ENCODE assay signal across 27 cellular contexts in the genomic region with DNA sequence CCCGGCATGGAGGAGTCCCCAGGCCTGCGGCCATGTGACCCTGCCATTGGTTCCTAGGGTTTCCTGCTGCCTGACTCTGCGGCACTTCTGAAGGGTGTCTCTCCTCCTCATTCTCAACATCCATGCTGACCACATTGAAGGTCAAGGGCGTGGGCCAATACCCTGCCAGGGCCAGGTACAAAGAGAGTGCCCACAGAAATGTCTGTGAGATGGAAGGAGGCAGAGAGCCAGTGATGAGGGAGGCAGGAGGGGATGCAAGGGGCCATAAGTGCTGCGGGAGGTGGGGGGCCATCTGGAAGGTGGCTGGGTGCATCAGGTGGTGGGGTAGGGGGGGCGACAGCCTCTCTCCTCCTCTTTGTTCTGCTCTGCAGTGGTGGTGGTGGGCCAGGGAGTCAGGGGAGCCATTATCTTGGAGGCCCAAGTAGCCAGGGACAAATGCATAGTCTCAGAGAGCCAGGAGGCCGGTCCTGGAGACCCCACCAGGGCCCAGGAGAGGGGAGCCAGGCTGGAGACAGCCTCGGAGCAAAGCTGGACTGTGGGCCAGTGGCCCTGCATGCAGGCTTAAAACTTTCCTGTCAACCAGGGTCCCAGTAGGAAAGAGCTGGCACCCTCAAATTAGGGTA. TPM values are rescaled to one million over a fixed set of nuclear protein-coding genes. Genes with fewer than 3 reads are reported as not detected.
DNase-seq lines count a peak whose midpoint lies in the region; ATAC-seq and TF ChIP-seq lines count a peak whose summit lies in the region.
"Had no signal": no experiment of that assay in that cellular context is flagged by ENCODE, and none has a peak within 500 bp of the region (broad histone marks: within the 10 kb centered on the region; RNA-seq: fewer than 3 reads in every experiment).

No MANE protein-coding gene starts in this region.

- CTCF ChIA-PET in MCF 10A (lab: Yijun Ruan, JAX) = interaction anchor here (1.0 to 1.4 kb wide), 2 partner anchors 34 to 296 kb away, joined by 3 read pairs; no protein-coding TSS in a partner anchor
- CTCF ChIA-PET in mammary epithelial cell (lab: Charles Lee; ENCODE audit: low non-redundant PET) = no interaction called here

- H3K9me3 ChIP-seq in mammary epithelial cell (replicated peaks; ENCODE audit: insufficient read depth, low read length) (no peaks in the 10 kb centered on the region), neuronal stem cell (replicated peaks in 1 of 2; ENCODE audit: control insufficient read depth in 2 of 2, insufficient read depth in 1 of 2, low read depth in 1 of 2, low read length in 2 of 2) (peaks cover 0 to 1% of the 10 kb centered on the region in 2 donors), upper lobe of right lung (no peaks in the 10 kb centered on the region), colonic mucosa (no peaks in the 10 kb centered on the region)
- H3K9me3 ChIP-seq: SJCRH30 had no signal

- H3K4me1 Mint-ChIP-seq in MCF 10A (ENCODE audit: insufficient read depth, unreplicated experiment) = peaks cover 19% of the 10 kb centered on the region
- H3K4me1 Mint-ChIP-seq in chondrocyte (ENCODE audit: low read depth) = peaks cover 22% of the 10 kb centered on the region

- peak overlapping the region; percentile 69 for H3K4ac ChIP-seq in neuronal stem cell (ENCODE audit: low read length)

- H2BK15ac ChIP-seq in neuronal stem cell (ENCODE audit: low read length) = peak overlapping the region; percentile 67

- H3K79me1 ChIP-seq in neuronal stem cell (ENCODE audit: low read depth, low read length) = no peaks in the 10 kb centered on the region

- H3K27me3 ChIP-seq in mammary epithelial cell (ENCODE audit: insufficient read depth, low read length) = no peaks in the 10 kb centered on the region
- peaks cover 0 to 43% (median 6%) of the 10 kb centered on the region in 3 experiments for H3K27me3 ChIP-seq in neuronal stem cell (ENCODE audit: control insufficient read depth in 3 of 3, insufficient read depth in 3 of 3, low read depth in 1 of 3, low read length in 3 of 3)
- no peaks in the 10 kb centered on the region for H3K27me3 ChIP-seq in upper lobe of right lung
- H3K27me3 ChIP-seq in colonic mucosa = no peaks in the 10 kb centered on the region

- H3K4me3 ChIP-seq in mammary epithelial cell (replicated peaks in 1 of 3; ENCODE audit: insufficient read depth in 1 of 3, low read depth in 2 of 3, low read length in 3 of 3) = no peak overlapping the region
- no peak overlapping the region for H3K4me3 ChIP-seq in neuronal stem cell (ENCODE audit: low read length in 2 of 2)
- no peak overlapping the region for H3K4me3 ChIP-seq in upper lobe of right lung
- no peak overlapping the region for H3K4me3 ChIP-seq in colonic mucosa
- H3K4me3 ChIP-seq: SJCRH30 had no signal

- TF ChIP-seq CTCF in MCF 10A (IDR thresholded peaks at IDR 0.05; ENCODE audit: unreplicated experiment) (no peak), mammary epithelial cell (conservative IDR thresholded peaks at IDR 0.05 in 1 of 2, IDR thresholded peaks at IDR 0.05 in 1 of 2; ENCODE audit: extremely low read depth in 1 of 2, insufficient read depth in 1 of 2, low read depth in 1 of 2, low read length in 2 of 2) (no peak), upper lobe of right lung (IDR thresholded peaks at IDR 0.05) (no peak), chondrocyte (IDR thresholded peaks at IDR 0.05) (no peak), colonic mucosa (IDR thresholded peaks at IDR 0.05) (no peak)

- no peaks in the 10 kb centered on the region for H4K20me1 ChIP-seq in mammary epithelial cell (ENCODE audit: insufficient read depth, low read length)

- H3K4me3 Mint-ChIP-seq in MCF 10A (ENCODE audit: unreplicated experiment) = no peak overlapping the region
- no peak overlapping the region for H3K4me3 Mint-ChIP-seq in chondrocyte (ENCODE audit: unreplicated experiment)
- H3K4me3 Mint-ChIP-seq: CD4-positive, CD25-positive, alpha-beta regulatory T cell had no signal

- ATAC-seq in upper lobe of right lung = no peak
- ATAC-seq: HepG2, PC-3, Right ventricle myocardium inferior, SK-N-SH treated with all-trans-retinoic acid at 6 μM for 48 hours had no signal

- H3K36me3 Mint-ChIP-seq in MCF 10A (ENCODE audit: insufficient read depth, unreplicated experiment) = peaks cover 9% of the 10 kb centered on the region
- no peaks in the 10 kb centered on the region for H3K36me3 Mint-ChIP-seq in chondrocyte (ENCODE audit: low read depth)
- H3K36me3 Mint-ChIP-seq: CD4-positive, CD25-positive, alpha-beta regulatory T cell had no signal

- H2AK5ac ChIP-seq in neuronal stem cell (ENCODE audit: low read depth, low read length) = peak overlapping the region; percentile 96

- H4K91ac ChIP-seq in neuronal stem cell (ENCODE audit: low read depth, low read length, poor library complexity) = peak overlapping the region; percentile 86

- dilution Hi-C loops in mammary epithelial cell (cut with HindIII; ENCODE audit: low sequenced_read_pairs) = no loop called here

- H3K4me2 ChIP-seq in mammary epithelial cell (ENCODE audit: insufficient read depth, low read depth, low read length) (no peak overlapping the region), neuronal stem cell (ENCODE audit: insufficient read depth, low read length, poor library complexity, severe bottlenecking) (no peak overlapping the region)

- H3K23ac ChIP-seq in neuronal stem cell (ENCODE audit: low read depth, low read length, poor library complexity) = no peak overlapping the region

- no peak overlapping the region for H2BK5ac ChIP-seq in neuronal stem cell (ENCODE audit: low read length)

- H2AFZ ChIP-seq in mammary epithelial cell (ENCODE audit: low read depth, low read length) (no peak overlapping the region), neuronal stem cell (ENCODE audit: low read length) (peak overlapping the region; percentile 11)

- no peak for DNase-seq in MCF 10A (ENCODE audit: unreplicated experiment)
- DNase-seq in mammary epithelial cell = no peak
- DNase-seq in left kidney (ENCODE audit: low read depth, low spot score) = peak; percentile 39
- DNase-seq in neuronal stem cell (ENCODE audit: low spot score) = no peak
- DNase-seq in upper lobe of right lung = no peak
- no peak for DNase-seq in chondrocyte (ENCODE audit: low spot score)
- no peak for DNase-seq in head of caudate nucleus
- no peak for DNase-seq in colonic mucosa
- DNase-seq: CD4-positive, CD25-positive, alpha-beta regulatory T cell; Karpas-422; MV-4-11; NCI-H1105; NCI-H146; NCI-H1930; NCI-H2107; NCI-H446 treated with DMSO at 0.1 percent for 48 hours; NCI-H526; NCI-H82; NK-92 treated with Interleukin-12 subunit alpha and Interleukin-12 subunit beta, amount 100 ng/mL, for 24 hours; PC-3; SJCRH30 had no signal

- H3K4me1 ChIP-seq in mammary epithelial cell (ENCODE audit: insufficient read depth, low read length) = peaks cover 27% of the 10 kb centered on the region
- peaks cover 9 to 17% of the 10 kb centered on the region in 2 donors for H3K4me1 ChIP-seq in neuronal stem cell (ENCODE audit: control insufficient read depth in 2 of 2, insufficient read depth in 1 of 2, low read depth in 1 of 2, low read length in 2 of 2)
- peaks cover 40% of the 10 kb centered on the region for H3K4me1 ChIP-seq in upper lobe of right lung
- peaks cover 22% of the 10 kb centered on the region for H3K4me1 ChIP-seq in colonic mucosa
- H3K4me1 ChIP-seq: SJCRH30 had no signal

- no TSS peak for BruUV-seq in MCF 10A (replicated peaks; lab: Mats Ljungman, UMichigan)
- no TSS peak for BruUV-seq in mammary epithelial cell (replicated peaks; lab: Mats Ljungman, UMichigan)

- 81% methylated on average over 6 of the region's 8 CpGs for WGBS in mammary epithelial cell (ENCODE audit: low coverage, missing lambda C conversion rate)
- WGBS in neuronal stem cell (ENCODE audit: extremely low coverage in 2 of 2, insufficient read length in 2 of 2, insufficient replicate concordance in 1 of 2), 2 donors = no CpG with 5 or more reads among the region's 8 CpGs

- H3K9ac ChIP-seq in mammary epithelial cell (ENCODE audit: insufficient read depth, low read length) = no peak overlapping the region
- H3K9ac ChIP-seq in neuronal stem cell (ENCODE audit: low read depth, low read length, poor library complexity) = no peak overlapping the region
- peak overlapping the region in 1 of 2 donors; percentile 16 for H3K9ac ChIP-seq in colonic mucosa (ENCODE audit: low read depth in 2 of 2, low read length in 2 of 2)

- no peak overlapping the region for H2BK12ac ChIP-seq in neuronal stem cell (ENCODE audit: low read length)

- peak overlapping the region; percentile 25 for H3K14ac ChIP-seq in neuronal stem cell (ENCODE audit: low read length)

- peak overlapping the region; percentile 4 for H2BK120ac ChIP-seq in neuronal stem cell (ENCODE audit: low read depth, low read length)

- peak overlapping the region; percentile 15 for H3K18ac ChIP-seq in neuronal stem cell (ENCODE audit: low read length)

- H3K27ac Mint-ChIP-seq in MCF 10A (ENCODE audit: low read depth, unreplicated experiment) = peak overlapping the region; percentile 76
- no peak overlapping the region for H3K27ac Mint-ChIP-seq in chondrocyte (ENCODE audit: unreplicated experiment)
- H3K27ac Mint-ChIP-seq: CD4-positive, CD25-positive, alpha-beta regulatory T cell had no signal

- H3K27ac ChIP-seq in mammary epithelial cell (ENCODE audit: insufficient read depth, low read depth, low read length) (no peak overlapping the region), neuronal stem cell (replicated peaks; ENCODE audit: low read length) (no peak overlapping the region), upper lobe of right lung (peak overlapping the region; percentile 68), colonic mucosa (no peak overlapping the region)
- H3K27ac ChIP-seq: 22Rv1, SJCRH30 had no signal

- H3K9me3 Mint-ChIP-seq in MCF 10A (ENCODE audit: unreplicated experiment) (no peaks in the 10 kb centered on the region), chondrocyte (ENCODE audit: low read depth) (no peaks in the 10 kb centered on the region)

- POLR2A ChIA-PET in MCF 10A (lab: Yijun Ruan, JAX) = interaction anchor here (1.3 to 2.2 kb wide), 3 partner anchors 14 to 262 kb away, joined by 3 to 10 read pairs (median 4); a partner anchor contains a TSS

- H3K27me3 Mint-ChIP-seq in MCF 10A (ENCODE audit: insufficient read depth, unreplicated experiment) = no peaks in the 10 kb centered on the region
- no peaks in the 10 kb centered on the region for H3K27me3 Mint-ChIP-seq in chondrocyte (ENCODE audit: low read depth)

- intact Hi-C loops in MCF 10A (cut with micrococcal nuclease) (loop anchor here (10.0 kb wide), 1 partner anchor 376 kb away; no protein-coding TSS in a partner anchor), mammary epithelial cell (cut with micrococcal nuclease) (no loop called here), upper lobe of right lung (cut with DNase I) (no loop called here), head of caudate nucleus (cut with DNase I) (no loop called here), colonic mucosa (cut with DNase I) (loop anchor here (10.0 kb wide), 1 partner anchor 114 kb away; no protein-coding TSS in a partner anchor)

- H3K36me3 ChIP-seq in mammary epithelial cell (ENCODE audit: insufficient read depth, low read length) (no peaks in the 10 kb centered on the region), neuronal stem cell (replicated peaks in 1 of 2; ENCODE audit: control insufficient read depth in 2 of 2, insufficient read depth in 2 of 2, low read length in 2 of 2) (no peaks in the 10 kb centered on the region), upper lobe of right lung (no peaks in the 10 kb centered on the region), colonic mucosa (no peaks in the 10 kb centered on the region)
- H3K36me3 ChIP-seq: SJCRH30 had no signal

- H4K8ac ChIP-seq in neuronal stem cell (ENCODE audit: low read depth, low read length) = no peak overlapping the region

- H3K79me2 ChIP-seq in mammary epithelial cell (ENCODE audit: insufficient read depth, low read length) = no peaks in the 10 kb centered on the region

- in situ Hi-C loops in mammary epithelial cell (cut with MboI; ENCODE audit: low sequenced_read_pairs in 2 of 2) = loop anchor here in 1 of 2 donors (10.0 kb wide), 1 partner anchor 214 kb away; no protein-coding TSS in a partner anchor

RNA-seq across cellular contexts. Expression of a gene that starts 13.0 kb away (rescaled TPM):
- 82.7 and 91.1 TPM in 2 replicates for total RNA-seq in MCF 10A (2022)
- total RNA-seq in mammary epithelial cell = 10 to 100 TPM; 73.5 to 82.5 TPM
- 52.4 TPM for polyA plus RNA-seq in mammary epithelial cell
- 196 TPM for polyA minus RNA-seq in mammary epithelial cell
- 44.7 TPM for polyA plus RNA-seq in neuronal stem cell (2013, experiment 1 of 2)
- 45.1 TPM for polyA plus RNA-seq in neuronal stem cell (2013, experiment 2 of 2)
- total RNA-seq in upper lobe of right lung = 102 TPM
- total RNA-seq in chondrocyte = 106 to 113 TPM (median 107 TPM) in 3 replicates
- total RNA-seq in colonic mucosa = 10 to 100 TPM; 67.9 to 83.8 TPM

RNA-seq across cellular contexts. Expression of a gene that starts 13.6 kb away (rescaled TPM):
- total RNA-seq in MCF 10A (2022) (not detected in 2 replicates), mammary epithelial cell (not detected), upper lobe of right lung (not detected), chondrocyte (not detected in 3 replicates), colonic mucosa (not detected)
- not detected for polyA plus RNA-seq in mammary epithelial cell
- not detected for polyA minus RNA-seq in mammary epithelial cell
- not detected for polyA plus RNA-seq in neuronal stem cell (2013, experiment 1 of 2)
- not detected for polyA plus RNA-seq in neuronal stem cell (2013, experiment 2 of 2)
- total RNA-seq: CD4-positive, CD25-positive, alpha-beta regulatory T cell; HT1080; PC-3; Right ventricle myocardium inferior; SJCRH30 had no signal
- polyA plus RNA-seq: BJ; CD4-positive, CD25-positive, alpha-beta regulatory T cell had no signal

RNA-seq across cellular contexts. Expression of a gene that starts 24.2 kb away (rescaled TPM):
- total RNA-seq in MCF 10A (2022) (not detected in 2 replicates), mammary epithelial cell (not detected), upper lobe of right lung (4.2 TPM), chondrocyte (not detected in 3 replicates), colonic mucosa (10 to 100 TPM; 11.3 to 15.6 TPM)
- polyA plus RNA-seq in mammary epithelial cell = not detected
- not detected for polyA minus RNA-seq in mammary epithelial cell
- not detected for polyA plus RNA-seq in neuronal stem cell (2013, experiment 1 of 2)
- polyA plus RNA-seq in neuronal stem cell (2013, experiment 2 of 2) = not detected
- total RNA-seq: CD4-positive, CD25-positive, alpha-beta regulatory T cell; HT1080; SJCRH30 had no signal
- polyA plus RNA-seq: BJ; CD4-positive, CD25-positive, alpha-beta regulatory T cell had no signal

RNA-seq across cellular contexts. Expression of a gene that starts 52.9 kb away (rescaled TPM):
- 17.9 and 19.1 TPM in 2 replicates for total RNA-seq in MCF 10A (2022)
- 1 to 10 TPM; 1.8 to 3.3 TPM for total RNA-seq in mammary epithelial cell
- polyA plus RNA-seq in mammary epithelial cell = 0.14 TPM
- polyA minus RNA-seq in mammary epithelial cell = not detected
- polyA plus RNA-seq in neuronal stem cell (2013, experiment 1 of 2) = 26.4 TPM
- 24.5 TPM for polyA plus RNA-seq in neuronal stem cell (2013, experiment 2 of 2)
- 158 TPM for total RNA-seq in upper lobe of right lung
- total RNA-seq in chondrocyte = 1.9 to 16.7 TPM (median 13.3 TPM) in 3 replicates
- total RNA-seq in colonic mucosa = 10 to 100 TPM; 10.5 to 26.9 TPM
- polyA plus RNA-seq: CD4-positive, CD25-positive, alpha-beta regulatory T cell had no signal

Comparison
In these comparisons a context has a peak if more than half of its experiments do, and no peak if none do; other contexts are left out.
1. intact Hi-C loops: an anchor here in MCF 10A (10.0 kb wide) and colonic mucosa (10.0 kb wide); none called in mammary epithelial cell, upper lobe of right lung and head of caudate nucleus.